ENCODE assay signal across 8 cellular contexts in the genomic region with DNA sequence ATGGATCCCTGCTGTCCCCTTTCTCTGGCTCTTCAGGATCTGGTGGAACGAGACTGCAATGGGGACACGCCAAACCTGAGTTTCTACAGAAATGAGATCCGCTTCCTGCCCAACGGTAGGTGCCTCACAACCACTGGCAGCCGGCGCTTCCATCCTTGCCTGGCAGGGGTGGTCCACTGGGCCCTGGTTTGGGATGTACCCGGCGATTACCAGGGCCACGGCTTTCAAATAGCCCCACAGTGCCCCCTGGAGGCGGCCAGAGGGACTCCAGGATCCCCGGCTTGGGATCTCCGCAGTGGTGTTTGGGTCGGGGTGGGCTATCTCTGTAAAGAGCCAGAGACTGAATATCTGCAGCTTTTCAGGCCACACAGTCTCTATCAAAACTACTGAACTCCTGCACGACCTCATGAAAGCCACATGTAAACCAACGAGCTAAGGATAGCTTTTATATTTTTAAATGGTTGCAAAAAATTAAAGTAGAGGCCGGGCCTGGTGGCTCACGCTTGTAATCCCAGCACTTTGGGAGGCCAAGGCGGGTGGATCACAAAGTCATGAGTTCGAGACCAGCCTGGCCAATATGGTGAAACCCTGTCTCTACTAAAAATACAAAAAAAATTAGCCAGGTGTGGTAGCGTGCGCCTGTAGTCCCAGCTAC. TPM values are rescaled to one million over a fixed set of nuclear protein-coding genes. Genes with fewer than 3 reads are reported as not detected.
DNase-seq lines count a peak whose midpoint lies in the region; ATAC-seq and TF ChIP-seq lines count a peak whose summit lies in the region.

No MANE protein-coding gene starts in this region.

- peaks cover 11% of the 10 kb centered on the region for H3K4me1 Mint-ChIP-seq in WTC11

- peak; percentile 82 for DNase-seq in GM10248 (ENCODE audit: extremely low spot score)
- peak; percentile 73 for DNase-seq in NB4 (ENCODE audit: low read depth)
- peak; percentile 88 for DNase-seq in WTC11 (ENCODE audit: low spot score)
- peak in 1 of 2 donors; percentile 68 for DNase-seq in breast epithelium (ENCODE audit: low spot score in 2 of 2)
- peak; percentile 11 for DNase-seq in kidney glomerular epithelial cell (lab: John Stamatoyannopoulos, UW)
- DNase-seq in stimulated activated CD4-positive, alpha-beta T cell treated with anti-CD3 and anti-CD28 coated beads, TNF-alpha, amount 100 ng/mL, for 4 hours (ENCODE audit: low read depth in 3 of 3) = peak; percentile 47 to 64 (median 58)
- DNase-seq in NCI-H524 treated with DMSO at 0.1 percent for 48 hours (lab: John Stamatoyannopoulos, UW) = no peak

- H3K27ac Mint-ChIP-seq in WTC11 = 0 out of 2 replicates have a peak overlapping the region, but pooled peaks have one; percentile 45

- no peak overlapping the region for H3K27ac ChIP-seq in breast epithelium

- H3K27me3 Mint-ChIP-seq in WTC11 (ENCODE audit: low read depth) = peaks cover 7% of the 10 kb centered on the region; the same call in 1 of the 2 replicates

- CTCF ChIA-PET in GM10248 (lab: Yijun Ruan, JAX) = interaction anchor here (0.6 to 3.5 kb wide), 32 partner anchors 9 to 399 kb away, joined by 3 to 24 read pairs (median 4); a partner anchor contains a TSS
- CTCF ChIA-PET in WTC11 (lab: Charles Lee) = interaction anchor here (0.6 to 2.9 kb wide), 10 partner anchors 8 to 252 kb away, joined by 3 to 17 read pairs (median 6); a partner anchor contains a TSS

- no peak for TF ChIP-seq POLR2A in NB4 (IDR thresholded peaks at IDR 0.05; ENCODE audit: extremely low read depth, insufficient read length)
- TF ChIP-seq POLR2A in breast epithelium (IDR thresholded peaks at IDR 0.05) = no peak

- H3K4me3 ChIP-seq in NB4 (ENCODE audit: low read depth, low read length) (no peak overlapping the region), breast epithelium (no peak overlapping the region)

- intact Hi-C loops in breast epithelium (cut with DNase I; ENCODE audit: low total_unique reads) = no loop called here

- peak; percentile 73 for ATAC-seq in WTC11
- ATAC-seq in HG03095 (IDR thresholded peaks at IDR 0.05; ENCODE audit: unreplicated experiment) = no peak

- POLR2A ChIA-PET in GM10248 (lab: Yijun Ruan, JAX) (interaction anchor here (0.7 kb wide), 2 partner anchors 14 to 267 kb away, joined by 4 to 10 read pairs; no protein-coding TSS in a partner anchor), WTC11 (lab: Charles Lee) (no interaction called here)

- TF ChIP-seq CTCF in GM10248 (IDR thresholded peaks at IDR 0.05; ENCODE audit: control extremely low read depth, extremely low read depth, low read depth, missing control alignments) (peak; percentile 83), NB4 (IDR thresholded peaks at IDR 0.05; ENCODE audit: low read depth, low read length) (peak; percentile 89), WTC11 (IDR thresholded peaks at IDR 0.05) (peak; percentile 89), breast epithelium (IDR thresholded peaks at IDR 0.05) (peak; percentile 74 to 87 (median 83))

- H3K36me3 ChIP-seq in breast epithelium = peaks cover 7% of the 10 kb centered on the region

- H3K36me3 Mint-ChIP-seq in WTC11 = peaks cover 3% of the 10 kb centered on the region; the same call in 1 of the 2 replicates

- H3K9me3 ChIP-seq in breast epithelium = no peaks in the 10 kb centered on the region

- H3K4me3 Mint-ChIP-seq in WTC11 = no peak overlapping the region

- no peaks in the 10 kb centered on the region for H3K9me3 Mint-ChIP-seq in WTC11

- no peaks in the 10 kb centered on the region for H3K27me3 ChIP-seq in breast epithelium

- H3K4me1 ChIP-seq in breast epithelium = peaks cover 12% of the 10 kb centered on the region in 2 donors

TF ChIP-seq in WTC11, 78 proteins besides CTCF, POLR2A, EP300 and RAD21 (continues in another document):
- TF ChIP-seq EMX1 (CRISPR knock-in tag; IDR thresholded peaks at IDR 0.05) (no peak), CREB1 (CRISPR knock-in tag; IDR thresholded peaks at IDR 0.05) (no peak), ZNF317 (CRISPR knock-in tag; IDR thresholded peaks at IDR 0.05; ENCODE audit: borderline replicate concordance, low read depth) (no peak), SP1 (CRISPR knock-in tag; conservative IDR thresholded peaks at IDR 0.05) (no peak), ZNF219 (CRISPR knock-in tag; IDR thresholded peaks at IDR 0.05; ENCODE audit: borderline replicate concordance) (no peak), RELA (CRISPR knock-in tag; IDR thresholded peaks at IDR 0.05; ENCODE audit: borderline replicate concordance) (no peak), ZNF396 (CRISPR knock-in tag; IDR thresholded peaks at IDR 0.05; ENCODE audit: borderline replicate concordance) (no peak)
- TF ChIP-seq, protein P1, sequence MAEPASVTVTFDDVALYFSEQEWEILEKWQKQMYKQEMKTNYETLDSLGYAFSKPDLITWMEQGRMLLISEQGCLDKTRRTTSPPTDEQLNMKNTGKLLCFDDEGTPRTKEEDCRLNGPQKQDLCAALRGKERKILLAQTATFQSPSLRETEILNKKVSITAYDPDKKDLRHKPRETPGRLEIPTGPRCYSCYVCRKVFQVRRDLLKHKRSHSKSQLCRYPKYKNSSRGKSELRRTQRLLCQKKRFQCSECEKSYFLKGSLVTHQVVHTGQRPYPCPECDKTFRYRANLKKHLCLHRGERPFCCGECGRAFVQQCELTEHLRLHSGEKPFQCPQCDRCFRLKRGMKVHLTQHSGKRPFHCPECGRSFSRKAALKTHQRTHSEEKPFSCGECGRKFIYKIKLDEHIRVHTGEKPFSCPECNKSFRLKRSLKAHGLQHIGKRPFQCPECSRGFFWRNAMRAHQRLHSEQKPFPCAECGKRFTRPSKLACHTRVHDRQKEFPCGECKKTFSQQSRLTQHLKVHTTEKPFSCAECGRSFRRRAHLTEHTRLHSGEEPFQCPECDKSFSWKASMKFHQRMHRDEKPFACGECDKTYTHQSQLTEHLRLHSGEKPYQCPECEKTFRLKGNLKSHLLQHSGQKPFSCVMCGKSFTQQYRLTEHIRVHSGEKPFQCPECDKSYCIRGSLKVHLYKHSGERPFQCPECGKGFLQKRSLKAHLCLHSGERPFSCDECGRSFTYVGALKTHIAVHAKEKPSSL (CRISPR knock-in tag; conservative IDR thresholded peaks at IDR 0.05) = no peak
- TF ChIP-seq, protein P2, sequence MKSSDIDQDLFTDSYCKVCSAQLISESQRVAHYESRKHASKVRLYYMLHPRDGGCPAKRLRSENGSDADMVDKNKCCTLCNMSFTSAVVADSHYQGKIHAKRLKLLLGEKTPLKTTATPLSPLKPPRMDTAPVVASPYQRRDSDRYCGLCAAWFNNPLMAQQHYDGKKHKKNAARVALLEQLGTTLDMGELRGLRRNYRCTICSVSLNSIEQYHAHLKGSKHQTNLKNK (CRISPR knock-in tag; IDR thresholded peaks at IDR 0.05) = no peak
- TF ChIP-seq, protein P3, sequence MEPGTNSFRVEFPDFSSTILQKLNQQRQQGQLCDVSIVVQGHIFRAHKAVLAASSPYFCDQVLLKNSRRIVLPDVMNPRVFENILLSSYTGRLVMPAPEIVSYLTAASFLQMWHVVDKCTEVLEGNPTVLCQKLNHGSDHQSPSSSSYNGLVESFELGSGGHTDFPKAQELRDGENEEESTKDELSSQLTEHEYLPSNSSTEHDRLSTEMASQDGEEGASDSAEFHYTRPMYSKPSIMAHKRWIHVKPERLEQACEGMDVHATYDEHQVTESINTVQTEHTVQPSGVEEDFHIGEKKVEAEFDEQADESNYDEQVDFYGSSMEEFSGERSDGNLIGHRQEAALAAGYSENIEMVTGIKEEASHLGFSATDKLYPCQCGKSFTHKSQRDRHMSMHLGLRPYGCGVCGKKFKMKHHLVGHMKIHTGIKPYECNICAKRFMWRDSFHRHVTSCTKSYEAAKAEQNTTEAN (CRISPR knock-in tag; IDR thresholded peaks at IDR 0.05) = no peak
- TF ChIP-seq, protein P4, sequence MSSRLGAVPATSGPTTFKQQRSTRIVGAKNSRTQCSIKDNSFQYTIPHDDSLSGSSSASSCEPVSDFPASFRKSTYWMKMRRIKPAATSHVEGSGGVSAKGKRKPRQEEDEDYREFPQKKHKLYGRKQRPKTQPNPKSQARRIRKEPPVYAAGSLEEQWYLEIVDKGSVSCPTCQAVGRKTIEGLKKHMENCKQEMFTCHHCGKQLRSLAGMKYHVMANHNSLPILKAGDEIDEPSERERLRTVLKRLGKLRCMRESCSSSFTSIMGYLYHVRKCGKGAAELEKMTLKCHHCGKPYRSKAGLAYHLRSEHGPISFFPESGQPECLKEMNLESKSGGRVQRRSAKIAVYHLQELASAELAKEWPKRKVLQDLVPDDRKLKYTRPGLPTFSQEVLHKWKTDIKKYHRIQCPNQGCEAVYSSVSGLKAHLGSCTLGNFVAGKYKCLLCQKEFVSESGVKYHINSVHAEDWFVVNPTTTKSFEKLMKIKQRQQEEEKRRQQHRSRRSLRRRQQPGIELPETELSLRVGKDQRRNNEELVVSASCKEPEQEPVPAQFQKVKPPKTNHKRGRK (CRISPR knock-in tag; IDR thresholded peaks at IDR 0.05; ENCODE audit: borderline replicate concordance) = no peak
- TF ChIP-seq, protein P5, sequence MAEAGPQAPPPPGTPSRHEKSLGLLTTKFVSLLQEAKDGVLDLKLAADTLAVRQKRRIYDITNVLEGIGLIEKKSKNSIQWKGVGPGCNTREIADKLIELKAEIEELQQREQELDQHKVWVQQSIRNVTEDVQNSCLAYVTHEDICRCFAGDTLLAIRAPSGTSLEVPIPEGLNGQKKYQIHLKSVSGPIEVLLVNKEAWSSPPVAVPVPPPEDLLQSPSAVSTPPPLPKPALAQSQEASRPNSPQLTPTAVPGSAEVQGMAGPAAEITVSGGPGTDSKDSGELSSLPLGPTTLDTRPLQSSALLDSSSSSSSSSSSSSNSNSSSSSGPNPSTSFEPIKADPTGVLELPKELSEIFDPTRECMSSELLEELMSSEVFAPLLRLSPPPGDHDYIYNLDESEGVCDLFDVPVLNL (CRISPR knock-in tag; IDR thresholded peaks at IDR 0.05; ENCODE audit: borderline replicate concordance, low read depth) = no peak
- TF ChIP-seq, protein P6, sequence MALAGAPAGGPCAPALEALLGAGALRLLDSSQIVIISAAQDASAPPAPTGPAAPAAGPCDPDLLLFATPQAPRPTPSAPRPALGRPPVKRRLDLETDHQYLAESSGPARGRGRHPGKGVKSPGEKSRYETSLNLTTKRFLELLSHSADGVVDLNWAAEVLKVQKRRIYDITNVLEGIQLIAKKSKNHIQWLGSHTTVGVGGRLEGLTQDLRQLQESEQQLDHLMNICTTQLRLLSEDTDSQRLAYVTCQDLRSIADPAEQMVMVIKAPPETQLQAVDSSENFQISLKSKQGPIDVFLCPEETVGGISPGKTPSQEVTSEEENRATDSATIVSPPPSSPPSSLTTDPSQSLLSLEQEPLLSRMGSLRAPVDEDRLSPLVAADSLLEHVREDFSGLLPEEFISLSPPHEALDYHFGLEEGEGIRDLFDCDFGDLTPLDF (CRISPR knock-in tag; IDR thresholded peaks at IDR 0.05) = no peak

RNA-seq across cellular contexts. Expression of a gene that starts 3.7 kb away (rescaled TPM):
- total RNA-seq in WTC11 (2021) (32.5 to 43.3 TPM (median 33.8 TPM) in 3 replicates), breast epithelium (10 to 100 TPM; 38.5 to 45.3 (median 44.2) TPM)

RNA-seq across cellular contexts. Expression of a gene that starts 8.5 kb away (rescaled TPM):
- total RNA-seq in WTC11 (2021) (115 to 136 TPM (median 123 TPM) in 3 replicates), breast epithelium (10 to 100 TPM in 1 of 3 donors, 1 to 10 TPM in 1, under 1 TPM in 1; 0.16 to 10.2 (median 5.0) TPM)

RNA-seq across cellular contexts. Expression of a gene that starts 12.1 kb away (rescaled TPM):
- total RNA-seq in WTC11 (2021) = 20.0 to 20.8 TPM (median 20.2 TPM) in 3 replicates
- 10 to 100 TPM in 2 of 3 donors, 1 to 10 TPM in 1; 8.5 to 12.9 (median 12.5) TPM for total RNA-seq in breast epithelium

RNA-seq across cellular contexts. Expression of a gene that starts 53.3 kb away (rescaled TPM):
- total RNA-seq in WTC11 (2021) = 19.7 to 20.4 TPM (median 20.3 TPM) in 3 replicates
- total RNA-seq in breast epithelium = 10 to 100 TPM in 2 of 3 donors, 1 to 10 TPM in 1; 7.8 to 21.0 (median 12.5) TPM

Comparison
In these comparisons a context has a peak if more than half of its experiments do, and no peak if none do; other contexts are left out.
1. RNA of a gene that starts 8.5 kb away (total RNA-seq): 115 to 136 TPM in WTC11; 0.16 to 10.2 TPM in breast epithelium; every median in the first group is over 10 times any median in the second.
2. Peak in every context shown above with its lines, with median percentiles within 50 percentile points of each other: CTCF ChIP-seq.